Comparison of ENCODE assay signal across 16 cellular contexts in the genomic region with DNA sequence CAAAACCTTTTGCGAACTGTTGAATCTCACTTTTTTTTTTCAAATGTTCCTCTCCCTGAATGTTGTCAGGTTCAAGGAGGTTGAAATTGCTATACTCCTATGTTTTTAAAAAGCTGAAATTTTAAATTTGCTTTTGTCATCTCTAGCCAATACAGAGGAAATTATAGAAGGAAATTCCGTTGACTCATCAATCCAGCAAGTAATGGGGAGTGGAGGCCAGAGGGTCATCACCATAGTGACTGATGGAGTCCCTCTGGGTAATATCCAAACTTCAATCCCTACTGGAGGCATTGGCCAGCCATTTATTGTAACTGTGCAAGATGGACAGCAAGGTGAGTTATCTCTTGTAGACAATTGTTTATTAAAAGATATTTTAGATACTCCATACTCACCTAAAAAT. TPM values are rescaled to one million over a fixed set of nuclear protein-coding genes. Genes with fewer than 3 reads are reported as not detected.
DNase-seq lines count a peak whose midpoint lies in the region; ATAC-seq, FAIRE-seq and TF ChIP-seq lines count a peak whose summit lies in the region.
"Had no signal": no experiment of that assay in that cellular context is flagged by ENCODE, and none has a peak within 500 bp of the region (broad histone marks: within the 10 kb centered on the region; RNA-seq: fewer than 3 reads in every experiment).

No MANE protein-coding gene starts in this region.

- H3K27me3 ChIP-seq in HepG2 (ENCODE audit: control insufficient read depth in 1 of 2, insufficient read depth in 2 of 2, low read length in 2 of 2) (no peaks in the 10 kb centered on the region), right lobe of liver (no peaks in the 10 kb centered on the region), testis (no peaks in the 10 kb centered on the region)
- H3K27me3 ChIP-seq: foreskin keratinocyte had no signal

- 46% methylated on average over 2 of the region's 2 CpGs for WGBS in HepG2 (ENCODE audit: low lambda C conversion rate)
- WGBS in right lobe of liver (ENCODE audit: insufficient coverage, low coverage, low lambda C conversion rate, missing lambda C conversion rate) = 57% methylated on average over 2 of the region's 2 CpGs
- 68 to 78% methylated on average over 2 of the region's 2 CpGs for WGBS in testis, 2 donors

- H3K4me3 ChIP-seq in HepG2 (replicated peaks in 1 of 3; ENCODE audit: insufficient read depth in 1 of 3, low read depth in 2 of 3, low read length in 3 of 3) (no peak overlapping the region), right lobe of liver (no peak overlapping the region), testis (no peak overlapping the region)

- CTCF ChIA-PET in HepG2 (lab: Yijun Ruan, JAX; ENCODE audit: low intra/inter-chr PET ratio, low total read pairs) = no interaction called here

- no peaks in the 10 kb centered on the region for H3K79me2 ChIP-seq in HepG2 (ENCODE audit: insufficient read depth, low read length)

- POLR2A ChIA-PET in HepG2 (lab: Yijun Ruan, JAX) = no interaction called here

- H2AFZ ChIP-seq in HepG2 (ENCODE audit: low read length) = no peak overlapping the region

- no peak for FAIRE-seq in HepG2 (lab: Jason Lieb, UNC)

- TF ChIP-seq RAD21 in HepG2 (CRISPR knock-in tag; IDR thresholded peaks at IDR 0.05) = no peak

- H3K9me3 ChIP-seq in HepG2 (ENCODE audit: low read length) (no peaks in the 10 kb centered on the region), right lobe of liver (no peaks in the 10 kb centered on the region), testis (no peaks in the 10 kb centered on the region)

- H4K20me1 ChIP-seq in HepG2 (ENCODE audit: insufficient read depth, low read length) = no peaks in the 10 kb centered on the region

- H3K27ac ChIP-seq in HepG2 (ENCODE audit: extremely low read length, insufficient read depth, low read length) (no peak overlapping the region), right lobe of liver (no peak overlapping the region), testis (no peak overlapping the region)
- H3K27ac ChIP-seq: foreskin keratinocyte had no signal

- ATAC-seq in HepG2 (0 out of 3 replicates have a peak, but pooled peaks have one; percentile 27), right lobe of liver (no peak)
- ATAC-seq: foreskin keratinocyte had no signal

- H3K36me3 ChIP-seq in HepG2 (replicated peaks in 1 of 2; ENCODE audit: control insufficient read depth in 1 of 2, insufficient read depth in 2 of 2, low read length in 2 of 2) = no peaks in the 10 kb centered on the region
- peaks cover 0 to 10% (median 0%) of the 10 kb centered on the region in 4 donors for H3K36me3 ChIP-seq in right lobe of liver
- no peaks in the 10 kb centered on the region for H3K36me3 ChIP-seq in testis (ENCODE audit: low read depth, missing control alignments)

- TF ChIP-seq EP300 in HepG2 (IDR thresholded peaks at IDR 0.05; ENCODE audit: low read depth in 2 of 2, low read length in 2 of 2) (no peak), HepG2 (CRISPR knock-in tag; IDR thresholded peaks at IDR 0.05; ENCODE audit: borderline replicate concordance) (no peak)

- TF ChIP-seq CTCF in HepG2 (CRISPR knock-in tag; IDR thresholded peaks at IDR 0.05) (no peak), right lobe of liver (IDR thresholded peaks at IDR 0.05) (no peak), testis (IDR thresholded peaks at IDR 0.05) (no peak)

- TF ChIP-seq POLR2A in HepG2 (IDR thresholded peaks at IDR 0.05; ENCODE audit: insufficient read depth in 1 of 2, low read depth in 2 of 2, low read length in 2 of 2) (no peak), right lobe of liver (IDR thresholded peaks at IDR 0.05) (no peak), erythroblast (IDR thresholded peaks at IDR 0.05; ENCODE audit: low read length) (no peak), testis (IDR thresholded peaks at IDR 0.05) (no peak)

- peaks cover 24% of the 10 kb centered on the region for H3K4me1 ChIP-seq in HepG2 (ENCODE audit: insufficient read depth, low read length)
- no peaks in the 10 kb centered on the region for H3K4me1 ChIP-seq in right lobe of liver
- H3K4me1 ChIP-seq in testis = no peaks in the 10 kb centered on the region

- no peak overlapping the region for H3K4me2 ChIP-seq in HepG2 (ENCODE audit: low read depth, low read length)

- no TSS peak for BruUV-seq in HepG2 (replicated peaks; lab: Mats Ljungman, UMichigan)

- no peak overlapping the region for H3K9ac ChIP-seq in HepG2 (ENCODE audit: insufficient read depth, low read depth, low read length)

- in situ Hi-C loops in HepG2 (cut with HindIII; ENCODE audit: extremely low pct_ligation_motif_present, low pct_unique_long_range_greater_than_20kb) = no loop called here

- no peak for DNase-seq in HepG2 (ENCODE audit: low spot score)
- DNase-seq in right lobe of liver = no peak
- peak; percentile 6 for DNase-seq in T1000 (lab: John Stamatoyannopoulos, UW)
- peak; percentile 8 for DNase-seq in fibroblast of the conjunctiva (ENCODE audit: low read depth)
- DNase-seq in erythroblast (lab: John Stamatoyannopoulos, UW) = no peak
- no peak for DNase-seq in T-helper 9 cell
- no peak for DNase-seq in cortex of kidney (lab: John Stamatoyannopoulos, UW)
- no peak for DNase-seq in testis
- DNase-seq: activated CD4-positive, alpha-beta T cell treated with anti-CD3 and anti-CD28 coated beads, Interleukin-2, amount 10 ng/mL, durations not matched to agents 24 days and 14 days; activated T-cell treated with anti-CD3 and anti-CD28 coated beads, Interleukin-2, amount 50 U/mL, for 1 hour; Kasumi-1; mesendoderm; NCI-H2081 treated with DMSO at 0.1 percent for 48 hours; SHP77 treated with DMSO at 0.1 percent for 48 hours; stimulated activated CD4-positive, alpha-beta T cell treated with anti-CD3 and anti-CD28 coated beads, Interleukin-4, amount 100 ng/mL, for 24 hours had no signal

- intact Hi-C loops in HepG2 (cut with micrococcal nuclease; ENCODE audit: unreplicated experiment) = no loop called here
- intact Hi-C loops in right lobe of liver (cut with DNase I) = no loop called here
- intact Hi-C loops in testis (cut with DNase I; ENCODE audit: low total_unique reads) = no loop called here

RNA-seq across cellular contexts. Expression of a gene that starts 36.3 kb away (rescaled TPM):
- total RNA-seq in HepG2 (2016; rRNA removed; fragmentation: Illumina TruSeq; extraction: Trizol) (not detected in 2 replicates), right lobe of liver (1 to 10 TPM; 2.0 to 6.5 (median 5.0) TPM), testis (10 to 100 TPM; 43.1 to 45.3 TPM)
- 0.26 TPM in 1 of 2 replicates, not detected in the other for total RNA-seq in HepG2 (2016; cell fraction: cytosol; rRNA removed; fragmentation: Illumina TruSeq; extraction: Trizol; ENCODE audit: low read depth)
- not detected in 2 replicates for total RNA-seq in HepG2 (2016; cell fraction: insoluble cytoplasmic fraction; rRNA removed; fragmentation: Illumina TruSeq; extraction: Trizol)
- not detected in 2 replicates for total RNA-seq in HepG2 (2016; cell fraction: membrane; rRNA removed; fragmentation: Illumina TruSeq; extraction: Trizol)
- total RNA-seq in HepG2 (2016; cell fraction: nucleus; rRNA removed; fragmentation: Illumina TruSeq; extraction: Trizol) = not detected in 2 replicates
- polyA plus RNA-seq in HepG2 (2011; rRNA removed) (0.09 TPM in 1 of 2 replicates, not detected in the other), testis (ENCODE audit: insufficient read depth, low read depth, low replicate concordance) (50.2 TPM)
- 0.03 TPM in 2 replicates for polyA plus RNA-seq in HepG2 (2011; cell fraction: cytosol; rRNA removed)
- 0.02 TPM in 1 of 2 replicates, not detected in the other for polyA plus RNA-seq in HepG2 (2011; cell fraction: nucleus; rRNA removed)
- polyA plus RNA-seq in HepG2 (2012) = not detected in 2 replicates
- polyA plus RNA-seq in HepG2 (2016; cell fraction: cytosol; fragmentation: Illumina TruSeq; extraction: Trizol; ENCODE audit: low read depth) = not detected in 2 replicates
- polyA plus RNA-seq in HepG2 (2016; cell fraction: insoluble cytoplasmic fraction; fragmentation: Illumina TruSeq; extraction: Trizol; ENCODE audit: low read depth) = not detected in 2 replicates
- not detected in 2 replicates for polyA plus RNA-seq in HepG2 (2016; cell fraction: membrane; fragmentation: Illumina TruSeq; extraction: Trizol; ENCODE audit: low read depth)
- not detected in 2 replicates for polyA plus RNA-seq in HepG2 (2016; cell fraction: nucleus; fragmentation: Illumina TruSeq; extraction: Trizol; ENCODE audit: insufficient read depth, low read depth)
- polyA minus RNA-seq in HepG2 (2011; rRNA and poly(A)+ RNA removed; ENCODE audit: low replicate concordance) = 40.1 TPM in 1 of 2 replicates, not detected in the other
- not detected in 2 replicates for polyA minus RNA-seq in HepG2 (2011; cell fraction: cytosol; rRNA and poly(A)+ RNA removed)
- polyA minus RNA-seq in HepG2 (2011; cell fraction: nucleus; rRNA and poly(A)+ RNA removed) = under 0.01 and 0.25 TPM in 2 replicates

RNA-seq across cellular contexts. Expression of a gene that starts 39.5 kb away (rescaled TPM):
- total RNA-seq in HepG2 (2016; rRNA removed; fragmentation: Illumina TruSeq; extraction: Trizol) (0.80 and 1.4 TPM in 2 replicates), right lobe of liver (1 to 10 TPM in 5 of 6 experiments, under 1 TPM in 1; 0.87 to 8.3 (median 4.1) TPM), testis (100 to 1,000 TPM; 134 to 175 TPM)
- 0.18 and 0.91 TPM in 2 replicates for total RNA-seq in HepG2 (2016; cell fraction: cytosol; rRNA removed; fragmentation: Illumina TruSeq; extraction: Trizol; ENCODE audit: low read depth)
- 0.36 and 1.7 TPM in 2 replicates for total RNA-seq in HepG2 (2016; cell fraction: insoluble cytoplasmic fraction; rRNA removed; fragmentation: Illumina TruSeq; extraction: Trizol)
- 0.90 and 1.2 TPM in 2 replicates for total RNA-seq in HepG2 (2016; cell fraction: membrane; rRNA removed; fragmentation: Illumina TruSeq; extraction: Trizol)
- total RNA-seq in HepG2 (2016; cell fraction: nucleus; rRNA removed; fragmentation: Illumina TruSeq; extraction: Trizol) = 1.4 and 2.4 TPM in 2 replicates
- polyA plus RNA-seq in HepG2 (2011; rRNA removed) (2.9 and 4.2 TPM in 2 replicates), testis (ENCODE audit: insufficient read depth, low read depth, low replicate concordance) (71.6 TPM)
- 2.1 and 2.4 TPM in 2 replicates for polyA plus RNA-seq in HepG2 (2011; cell fraction: cytosol; rRNA removed)
- polyA plus RNA-seq in HepG2 (2011; cell fraction: nucleus; rRNA removed) = 26.7 and 30.1 TPM in 2 replicates
- 3.9 and 7.8 TPM in 2 replicates for polyA plus RNA-seq in HepG2 (2012)
- 0.38 and 0.52 TPM in 2 replicates for polyA plus RNA-seq in HepG2 (2016; cell fraction: cytosol; fragmentation: Illumina TruSeq; extraction: Trizol; ENCODE audit: low read depth)
- 0.48 and 0.49 TPM in 2 replicates for polyA plus RNA-seq in HepG2 (2016; cell fraction: insoluble cytoplasmic fraction; fragmentation: Illumina TruSeq; extraction: Trizol; ENCODE audit: low read depth)
- polyA plus RNA-seq in HepG2 (2016; cell fraction: membrane; fragmentation: Illumina TruSeq; extraction: Trizol; ENCODE audit: low read depth) = 0.21 and 0.29 TPM in 2 replicates
- polyA plus RNA-seq in HepG2 (2016; cell fraction: nucleus; fragmentation: Illumina TruSeq; extraction: Trizol; ENCODE audit: insufficient read depth, low read depth) = 9.7 and 11.7 TPM in 2 replicates
- polyA minus RNA-seq in HepG2 (2011; rRNA and poly(A)+ RNA removed; ENCODE audit: low replicate concordance) = 5.1 and 8.8 TPM in 2 replicates
- 2.0 and 2.4 TPM in 2 replicates for polyA minus RNA-seq in HepG2 (2011; cell fraction: cytosol; rRNA and poly(A)+ RNA removed)
- 6.8 and 8.5 TPM in 2 replicates for polyA minus RNA-seq in HepG2 (2011; cell fraction: nucleus; rRNA and poly(A)+ RNA removed)

RNA-seq across cellular contexts. Expression of a gene that starts 46.7 kb away (rescaled TPM):
- total RNA-seq in HepG2 (2016; rRNA removed; fragmentation: Illumina TruSeq; extraction: Trizol) (0.17 and 0.22 TPM in 2 replicates), right lobe of liver (under 1 TPM; 0.24 to 0.56 (median 0.40) TPM), testis (1 to 10 TPM; 1.6 to 2.3 TPM)
- 0.09 TPM in 1 of 2 replicates, not detected in the other for total RNA-seq in HepG2 (2016; cell fraction: cytosol; rRNA removed; fragmentation: Illumina TruSeq; extraction: Trizol; ENCODE audit: low read depth)
- total RNA-seq in HepG2 (2016; cell fraction: insoluble cytoplasmic fraction; rRNA removed; fragmentation: Illumina TruSeq; extraction: Trizol) = 0.11 and 0.22 TPM in 2 replicates
- total RNA-seq in HepG2 (2016; cell fraction: membrane; rRNA removed; fragmentation: Illumina TruSeq; extraction: Trizol) = 0.17 and 0.19 TPM in 2 replicates
- total RNA-seq in HepG2 (2016; cell fraction: nucleus; rRNA removed; fragmentation: Illumina TruSeq; extraction: Trizol) = 0.09 TPM in 1 of 2 replicates, not detected in the other
- polyA plus RNA-seq in HepG2 (2011; rRNA removed) (0.14 and 0.21 TPM in 2 replicates), testis (ENCODE audit: insufficient read depth, low read depth, low replicate concordance) (3.2 TPM)
- 0.07 and 0.19 TPM in 2 replicates for polyA plus RNA-seq in HepG2 (2011; cell fraction: cytosol; rRNA removed)
- 0.11 and 0.17 TPM in 2 replicates for polyA plus RNA-seq in HepG2 (2011; cell fraction: nucleus; rRNA removed)
- 0.25 and 0.31 TPM in 2 replicates for polyA plus RNA-seq in HepG2 (2012)
- 0.06 and 0.08 TPM in 2 replicates for polyA plus RNA-seq in HepG2 (2016; cell fraction: cytosol; fragmentation: Illumina TruSeq; extraction: Trizol; ENCODE audit: low read depth)
- polyA plus RNA-seq in HepG2 (2016; cell fraction: insoluble cytoplasmic fraction; fragmentation: Illumina TruSeq; extraction: Trizol; ENCODE audit: low read depth) = 0.19 and 0.23 TPM in 2 replicates
- polyA plus RNA-seq in HepG2 (2016; cell fraction: membrane; fragmentation: Illumina TruSeq; extraction: Trizol; ENCODE audit: low read depth) = 0.06 and 0.14 TPM in 2 replicates
- 0.40 TPM in 1 of 2 replicates, not detected in the other for polyA plus RNA-seq in HepG2 (2016; cell fraction: nucleus; fragmentation: Illumina TruSeq; extraction: Trizol; ENCODE audit: insufficient read depth, low read depth)
- polyA minus RNA-seq in HepG2 (2011; rRNA and poly(A)+ RNA removed; ENCODE audit: low replicate concordance) = 0.04 and 0.47 TPM in 2 replicates
- polyA minus RNA-seq in HepG2 (2011; cell fraction: cytosol; rRNA and poly(A)+ RNA removed) = not detected in 2 replicates
- 0.13 and 0.25 TPM in 2 replicates for polyA minus RNA-seq in HepG2 (2011; cell fraction: nucleus; rRNA and poly(A)+ RNA removed)

RNA-seq across cellular contexts. Expression of a gene that starts 47.5 kb away (rescaled TPM):
- 17.6 and 18.8 TPM in 2 replicates for total RNA-seq in HepG2 (2016; rRNA removed; fragmentation: Illumina TruSeq; extraction: Trizol)
- total RNA-seq in HepG2 (2016; cell fraction: cytosol; rRNA removed; fragmentation: Illumina TruSeq; extraction: Trizol; ENCODE audit: low read depth) = 4.7 and 5.2 TPM in 2 replicates
- total RNA-seq in HepG2 (2016; cell fraction: insoluble cytoplasmic fraction; rRNA removed; fragmentation: Illumina TruSeq; extraction: Trizol) = 18.1 and 20.0 TPM in 2 replicates
- total RNA-seq in HepG2 (2016; cell fraction: membrane; rRNA removed; fragmentation: Illumina TruSeq; extraction: Trizol) = 14.1 and 15.1 TPM in 2 replicates
- total RNA-seq in HepG2 (2016; cell fraction: nucleus; rRNA removed; fragmentation: Illumina TruSeq; extraction: Trizol) = 14.5 and 16.7 TPM in 2 replicates
- 17.9 and 20.5 TPM in 2 replicates for polyA plus RNA-seq in HepG2 (2011; rRNA removed)
- 10.0 and 12.8 TPM in 2 replicates for polyA plus RNA-seq in HepG2 (2011; cell fraction: cytosol; rRNA removed)
- polyA plus RNA-seq in HepG2 (2011; cell fraction: nucleus; rRNA removed) = 31.2 and 42.5 TPM in 2 replicates
- polyA plus RNA-seq in HepG2 (2012) = 9.4 and 12.3 TPM in 2 replicates
- 1.9 and 2.9 TPM in 2 replicates for polyA plus RNA-seq in HepG2 (2016; cell fraction: cytosol; fragmentation: Illumina TruSeq; extraction: Trizol; ENCODE audit: low read depth)
- polyA plus RNA-seq in HepG2 (2016; cell fraction: insoluble cytoplasmic fraction; fragmentation: Illumina TruSeq; extraction: Trizol; ENCODE audit: low read depth) = 14.6 and 17.0 TPM in 2 replicates
- 6.3 and 7.7 TPM in 2 replicates for polyA plus RNA-seq in HepG2 (2016; cell fraction: membrane; fragmentation: Illumina TruSeq; extraction: Trizol; ENCODE audit: low read depth)
- polyA plus RNA-seq in HepG2 (2016; cell fraction: nucleus; fragmentation: Illumina TruSeq; extraction: Trizol; ENCODE audit: insufficient read depth, low read depth) = 26.8 and 28.1 TPM in 2 replicates
- polyA minus RNA-seq in HepG2 (2011; rRNA and poly(A)+ RNA removed; ENCODE audit: low replicate concordance) = 15.8 and 81.0 TPM in 2 replicates
- 8.8 and 9.2 TPM in 2 replicates for polyA minus RNA-seq in HepG2 (2011; cell fraction: cytosol; rRNA and poly(A)+ RNA removed)
- polyA minus RNA-seq in HepG2 (2011; cell fraction: nucleus; rRNA and poly(A)+ RNA removed) = 12.6 and 19.9 TPM in 2 replicates
- 10 to 100 TPM; 15.9 to 37.5 (median 27.3) TPM for total RNA-seq in right lobe of liver
- total RNA-seq in testis = 10 to 100 TPM; 34.8 to 40.5 TPM
- 36.9 TPM for polyA plus RNA-seq in testis (ENCODE audit: insufficient read depth, low read depth, low replicate concordance)

RNA-seq across cellular contexts. Expression of a gene that starts 49.6 kb away (rescaled TPM):
- not detected in 2 replicates for total RNA-seq in HepG2 (2016; rRNA removed; fragmentation: Illumina TruSeq; extraction: Trizol)
- total RNA-seq in HepG2 (2016; cell fraction: cytosol; rRNA removed; fragmentation: Illumina TruSeq; extraction: Trizol; ENCODE audit: low read depth) = not detected in 2 replicates
- not detected in 2 replicates for total RNA-seq in HepG2 (2016; cell fraction: insoluble cytoplasmic fraction; rRNA removed; fragmentation: Illumina TruSeq; extraction: Trizol)
- total RNA-seq in HepG2 (2016; cell fraction: membrane; rRNA removed; fragmentation: Illumina TruSeq; extraction: Trizol) = not detected in 2 replicates
- not detected in 2 replicates for total RNA-seq in HepG2 (2016; cell fraction: nucleus; rRNA removed; fragmentation: Illumina TruSeq; extraction: Trizol)
- not detected in 2 replicates for polyA plus RNA-seq in HepG2 (2011; rRNA removed)
- polyA plus RNA-seq in HepG2 (2011; cell fraction: cytosol; rRNA removed) = not detected in 2 replicates
- polyA plus RNA-seq in HepG2 (2011; cell fraction: nucleus; rRNA removed) = not detected in 2 replicates
- 0.12 and 0.27 TPM in 2 replicates for polyA plus RNA-seq in HepG2 (2012)
- polyA plus RNA-seq in HepG2 (2016; cell fraction: cytosol; fragmentation: Illumina TruSeq; extraction: Trizol; ENCODE audit: low read depth) = not detected in 2 replicates
- polyA plus RNA-seq in HepG2 (2016; cell fraction: insoluble cytoplasmic fraction; fragmentation: Illumina TruSeq; extraction: Trizol; ENCODE audit: low read depth) = not detected in 2 replicates
- polyA plus RNA-seq in HepG2 (2016; cell fraction: membrane; fragmentation: Illumina TruSeq; extraction: Trizol; ENCODE audit: low read depth) = not detected in 2 replicates
- polyA plus RNA-seq in HepG2 (2016; cell fraction: nucleus; fragmentation: Illumina TruSeq; extraction: Trizol; ENCODE audit: insufficient read depth, low read depth) = not detected in 2 replicates
- polyA minus RNA-seq in HepG2 (2011; rRNA and poly(A)+ RNA removed; ENCODE audit: low replicate concordance) = not detected in 2 replicates
- not detected in 2 replicates for polyA minus RNA-seq in HepG2 (2011; cell fraction: cytosol; rRNA and poly(A)+ RNA removed)
- not detected in 2 replicates for polyA minus RNA-seq in HepG2 (2011; cell fraction: nucleus; rRNA and poly(A)+ RNA removed)
- 1 to 10 TPM; 1.1 to 4.2 (median 2.2) TPM for total RNA-seq in right lobe of liver
- total RNA-seq in testis = under 1 TPM; 0.55 to 0.99 TPM
- 2.1 TPM for polyA plus RNA-seq in testis (ENCODE audit: insufficient read depth, low read depth, low replicate concordance)
- total RNA-seq: foreskin keratinocyte had no signal
- polyA plus RNA-seq: foreskin keratinocyte had no signal

Comparison
In these comparisons a context has a peak if more than half of its experiments do, and no peak if none do; other contexts are left out.
1. DNase-seq: peak in T1000 (single experiment) and fibroblast of the conjunctiva (single experiment); none in HepG2 (single experiment), right lobe of liver (0 of 3), erythroblast (0 of 2), T-helper 9 cell (single experiment), cortex of kidney (single experiment) and testis (single experiment).
2. RNA of a gene that starts 36.3 kb away (total RNA-seq): 43.1 to 45.3 TPM in testis; 2.0 to 6.5 TPM in right lobe of liver and 0.26 TPM in HepG2; every median in the first group is over 4 times any median in the second.
3. RNA of a gene that starts 39.5 kb away (total RNA-seq): 134 to 175 TPM in testis; 0.87 to 8.3 TPM in right lobe of liver and 0.18 to 2.4 TPM in HepG2; every median in the first group is over 10 times any median in the second.